Comparison of ENCODE assay signal across 9 cellular contexts in the genomic region with DNA sequence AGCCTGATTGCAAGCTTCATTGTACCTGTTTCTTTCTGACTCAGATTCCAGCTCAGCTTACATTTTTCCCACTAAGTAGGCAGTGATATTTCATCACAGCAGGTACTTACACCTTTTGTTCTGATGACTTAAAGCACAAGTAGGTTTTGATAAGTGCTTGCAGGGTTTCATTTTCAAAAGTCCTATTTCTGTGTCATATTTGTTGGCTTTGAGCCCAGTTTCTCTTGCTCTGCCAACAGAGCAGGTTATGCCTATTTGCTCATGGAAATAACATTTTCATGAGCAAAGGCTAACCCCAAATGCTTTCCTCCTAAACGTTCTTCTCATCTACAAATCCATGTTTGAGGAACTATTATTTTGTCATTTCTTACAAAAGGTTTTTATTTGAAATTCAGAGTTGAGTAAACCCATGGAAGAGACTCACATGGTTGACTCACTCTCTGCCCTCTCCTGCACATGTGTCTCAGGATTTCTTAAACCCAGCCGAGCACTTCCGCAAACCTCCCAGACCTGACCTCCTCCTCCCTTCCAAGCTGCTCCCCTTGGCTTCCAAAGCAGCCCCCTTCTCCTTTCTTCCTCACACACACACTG. TPM values are rescaled to one million over a fixed set of nuclear protein-coding genes. Genes with fewer than 3 reads are reported as not detected.
DNase-seq lines count a peak whose midpoint lies in the region; ATAC-seq lines count a peak whose summit lies in the region.
"Had no signal": no experiment of that assay in that cellular context is flagged by ENCODE, and none has a peak within 500 bp of the region (broad histone marks: within the 10 kb centered on the region; RNA-seq: fewer than 3 reads in every experiment).

No MANE protein-coding gene starts in this region.

- intact Hi-C loops in aorta (cut with DNase I), result no loop called here

- no peak overlapping the region for H3K27ac ChIP-seq in aorta (ENCODE audit: low read depth in 1 of 2, low read length in 2 of 2)
- H3K27ac ChIP-seq: cardiac muscle cell had no signal

- H3K4me3 ChIP-seq in aorta (ENCODE audit: low read length in 2 of 2), result no peak overlapping the region
- H3K4me3 ChIP-seq: cardiac muscle cell had no signal

- peak overlapping the region; percentile 66 to 69 for H3K4me3 Mint-ChIP-seq in activated T-cell treated with anti-CD3 and anti-CD28 coated beads, Interleukin-2, amount 50 U/mL, for 72 hours
- peak overlapping the region in 3 of 5 donors; percentile 5 to 22 (median 22) for H3K4me3 Mint-ChIP-seq in immature natural killer cell

- ATAC-seq in HG02938 (IDR thresholded peaks at IDR 0.05; ENCODE audit: unreplicated experiment) (peak; percentile 75), aorta (ENCODE audit: low FRiP score) (peak; percentile 44)
- ATAC-seq in activated T-cell treated with anti-CD3 and anti-CD28 coated beads, Interleukin-2, amount 50 U/mL, for 72 hours (replicated peaks in 1 of 2), result peak; percentile 83 to 85

- peak; percentile 35 for DNase-seq in stimulated activated CD4-positive, alpha-beta T cell treated with anti-CD3 and anti-CD28 coated beads, Interleukin-4, amount 100 ng/mL, for 24 hours
- DNase-seq in stimulated activated CD4-positive, alpha-beta T cell treated with anti-CD3 and anti-CD28 coated beads, Interleukin-2, amount 100 ng/mL, for 48 hours, result no peak
- DNase-seq in NCI-H2081 treated with DMSO at 0.1 percent for 48 hours (lab: John Stamatoyannopoulos, UW) (peak; percentile 53), immature natural killer cell (peak in 1 of 3 donors; percentile 14), aorta (no peak)
- DNase-seq in activated T-cell treated with anti-CD3 and anti-CD28 coated beads, Interleukin-2, amount 50 U/mL, for 72 hours, result peak; percentile 29 to 53
- no peak for DNase-seq in activated CD8-positive, alpha-beta memory T cell treated with anti-CD3 and anti-CD28 coated beads, Interleukin-2, amount 50 U/mL, for 4 hours

- H3K27me3 ChIP-seq in aorta (ENCODE audit: control insufficient read depth in 1 of 2, insufficient read depth in 2 of 2, low read length in 1 of 2), result no peaks in the 10 kb centered on the region
- H3K27me3 ChIP-seq: cardiac muscle cell had no signal

- H3K36me3 ChIP-seq in aorta (ENCODE audit: control insufficient read depth in 1 of 2, insufficient read depth in 2 of 2, low read length in 1 of 2), result no peaks in the 10 kb centered on the region
- H3K36me3 ChIP-seq: cardiac muscle cell had no signal

- no peaks in the 10 kb centered on the region for H3K9me3 ChIP-seq in aorta (ENCODE audit: control insufficient read depth, low read length)

- no peaks in the 10 kb centered on the region for H3K27me3 Mint-ChIP-seq in activated T-cell treated with anti-CD3 and anti-CD28 coated beads, Interleukin-2, amount 50 U/mL, for 72 hours (ENCODE audit: low read depth)
- peaks cover 0 to 4% (median 0%) of the 10 kb centered on the region in 3 donors for H3K27me3 Mint-ChIP-seq in immature natural killer cell (ENCODE audit: low read depth in 3 of 3)

- peak overlapping the region; percentile 93 for H3K27ac Mint-ChIP-seq in activated T-cell treated with anti-CD3 and anti-CD28 coated beads, Interleukin-2, amount 50 U/mL, for 72 hours
- H3K27ac Mint-ChIP-seq in immature natural killer cell, result peak overlapping the region; percentile 75 to 85 (median 80)

- H3K36me3 Mint-ChIP-seq in activated T-cell treated with anti-CD3 and anti-CD28 coated beads, Interleukin-2, amount 50 U/mL, for 72 hours (ENCODE audit: insufficient read depth in 2 of 2), result peaks cover 4 to 7% of the 10 kb centered on the region in 2 donors
- H3K36me3 Mint-ChIP-seq in immature natural killer cell, result peaks cover 0 to 3% (median 0%) of the 10 kb centered on the region in 3 donors

- peaks cover 63% of the 10 kb centered on the region for H3K4me1 Mint-ChIP-seq in activated T-cell treated with anti-CD3 and anti-CD28 coated beads, Interleukin-2, amount 50 U/mL, for 72 hours (ENCODE audit: low read depth)
- H3K4me1 Mint-ChIP-seq in immature natural killer cell, result peaks cover 47 to 55% of the 10 kb centered on the region in 2 donors

- no peaks in the 10 kb centered on the region for H3K4me1 ChIP-seq in aorta (ENCODE audit: control insufficient read depth in 1 of 2, insufficient read depth in 2 of 2, low read length in 2 of 2)

- WGBS in aorta, 2 donors, result 28 to 32% methylated on average over 3 of the region's 3 CpGs

- peaks cover 0 to 3% of the 10 kb centered on the region in 2 donors for H3K9me3 Mint-ChIP-seq in activated T-cell treated with anti-CD3 and anti-CD28 coated beads, Interleukin-2, amount 50 U/mL, for 72 hours
- H3K9me3 Mint-ChIP-seq in immature natural killer cell, result no peaks in the 10 kb centered on the region

RNA-seq across cellular contexts. Expression of a gene that starts 12.3 kb away (rescaled TPM):
- total RNA-seq in activated T-cell treated with anti-CD3 and anti-CD28 coated beads, Interleukin-2, amount 50 U/mL, for 72 hours, result 100 to 1,000 TPM; 115 to 116 TPM
- polyA plus RNA-seq in immature natural killer cell (10 to 100 TPM; 65.9 to 78.1 (median 67.2) TPM), aorta (10 to 100 TPM; 52.1 to 56.8 TPM)
- total RNA-seq in aorta, result 10 to 100 TPM; 45.5 to 66.8 TPM

RNA-seq across cellular contexts. Expression of a gene that starts 51.6 kb away (rescaled TPM):
- under 1 TPM; 0.51 to 0.96 TPM for total RNA-seq in activated T-cell treated with anti-CD3 and anti-CD28 coated beads, Interleukin-2, amount 50 U/mL, for 72 hours
- polyA plus RNA-seq in immature natural killer cell, result under 1 TPM in 2 of 3 donors, not detected in 1; 0.21 to 0.34 TPM
- 1 to 10 TPM in 1 of 2 donors, under 1 TPM in 1; 0.39 to 1.4 TPM for total RNA-seq in aorta
- polyA plus RNA-seq in aorta, result under 1 TPM in 1 of 2 donors, not detected in 1; 0.63 TPM
- total RNA-seq: cardiac muscle cell had no signal
- polyA plus RNA-seq: cardiac muscle cell had no signal

Comparison
In these comparisons a context has a peak if more than half of its experiments do, and no peak if none do; other contexts are left out.
1. DNase-seq: peak in stimulated activated CD4-positive, alpha-beta T cell treated with anti-CD3 and anti-CD28 coated beads, Interleukin-4, amount 100 ng/mL, for 24 hours (single experiment), NCI-H2081 treated with DMSO at 0.1 percent for 48 hours (single experiment) and activated T-cell treated with anti-CD3 and anti-CD28 coated beads, Interleukin-2, amount 50 U/mL, for 72 hours (2 of 2); none in stimulated activated CD4-positive, alpha-beta T cell treated with anti-CD3 and anti-CD28 coated beads, Interleukin-2, amount 100 ng/mL, for 48 hours (0 of 2), aorta (0 of 2) and activated CD8-positive, alpha-beta memory T cell treated with anti-CD3 and anti-CD28 coated beads, Interleukin-2, amount 50 U/mL, for 4 hours (single experiment).
2. Peak in every context shown above with its lines, with median percentiles within 50 percentile points of each other: ATAC-seq.